In genomic region chr1:93347319-93347899, GRCh38 we compare ENCODE assay signal across 8 cellular contexts. TPM values are rescaled to one million over a fixed set of nuclear protein-coding genes. Genes with fewer than 3 reads are reported as not detected.
DNase-seq lines count a peak whose midpoint lies in the region; ATAC-seq and TF ChIP-seq lines count a peak whose summit lies in the region.

No MANE protein-coding gene starts in this region.

- no peak for TF ChIP-seq CTCF in A673 (conservative IDR thresholded peaks at IDR 0.05; ENCODE audit: low read depth, low read length)
- TF ChIP-seq CTCF in cardiac fibroblast (IDR thresholded peaks at IDR 0.05; ENCODE audit: low read depth, low read length): no peak

- CTCF ChIA-PET in A673 (lab: Charles Lee): no interaction called here

- peaks cover 37% of the 10 kb centered on the region for H3K4me1 ChIP-seq in A673 (ENCODE audit: insufficient read depth, low read length, poor library complexity, severe bottlenecking)
- H3K4me1 ChIP-seq in HUES6 (ENCODE audit: control insufficient read depth, insufficient read depth, low read length): peaks cover 15% of the 10 kb centered on the region
- peaks cover 12 to 24% of the 10 kb centered on the region in 2 donors for H3K4me1 ChIP-seq in mucosa of rectum (ENCODE audit: control insufficient read depth in 2 of 2, insufficient read depth in 2 of 2, low read length in 2 of 2)

- no peak for ATAC-seq in HG03025 (IDR thresholded peaks at IDR 0.05; ENCODE audit: low FRiP score, unreplicated experiment)
- no peak for ATAC-seq in HG02610 (IDR thresholded peaks at IDR 0.05; ENCODE audit: unreplicated experiment)

- DNase-seq in A673 (ENCODE audit: low spot score): peak; percentile 11
- no peak for DNase-seq in cardiac fibroblast (ENCODE audit: low read depth in 2 of 2)
- no peak for DNase-seq in globus pallidus (ENCODE audit: low spot score)
- no peak for DNase-seq in activated CD8-positive, alpha-beta memory T cell treated with anti-CD3 and anti-CD28 coated beads for 24 hours

- BruUV-seq in A673 (replicated peaks; lab: Mats Ljungman, UMichigan): no TSS peak

- H3K27ac ChIP-seq in A673 (ENCODE audit: low read depth, low read length, poor library complexity, severe bottlenecking) (peak overlapping the region; percentile 98), HUES6 (ENCODE audit: low read depth, low read length) (no peak overlapping the region), mucosa of rectum (ENCODE audit: low read depth in 2 of 2, low read length in 2 of 2) (no peak overlapping the region)

- POLR2A ChIA-PET in A673 (lab: Charles Lee; ENCODE audit: low non-redundant PET): no interaction called here

- H3K9me3 ChIP-seq in A673 (ENCODE audit: low read depth, low read length, poor library complexity, severe bottlenecking) (no peaks in the 10 kb centered on the region), HUES6 (ENCODE audit: control insufficient read depth, insufficient read depth, low read depth, low read length) (no peaks in the 10 kb centered on the region), mucosa of rectum (ENCODE audit: control insufficient read depth in 2 of 2, low read length in 2 of 2) (no peaks in the 10 kb centered on the region)

- no peaks in the 10 kb centered on the region for H3K27me3 ChIP-seq in A673 (replicated peaks; ENCODE audit: insufficient read depth, low read depth, low read length, poor library complexity)
- no peaks in the 10 kb centered on the region for H3K27me3 ChIP-seq in HUES6 (ENCODE audit: control insufficient read depth, insufficient read depth, low read length)
- H3K27me3 ChIP-seq in mucosa of rectum (ENCODE audit: control insufficient read depth in 2 of 2, insufficient read depth in 2 of 2, low read length in 2 of 2): no peaks in the 10 kb centered on the region

- no peaks in the 10 kb centered on the region for H3K36me3 ChIP-seq in A673 (ENCODE audit: insufficient read depth, low read length, poor library complexity, severe bottlenecking)
- H3K36me3 ChIP-seq in HUES6 (ENCODE audit: control insufficient read depth, insufficient read depth, low read length): peaks cover 5% of the 10 kb centered on the region; the same call in 1 of the 2 replicates
- H3K36me3 ChIP-seq in mucosa of rectum (ENCODE audit: control insufficient read depth in 2 of 2, insufficient read depth in 2 of 2, low read length in 2 of 2): no peaks in the 10 kb centered on the region

- peak overlapping the region; percentile 97 for H3K9ac ChIP-seq in HUES6 (ENCODE audit: low read length)
- peak overlapping the region; percentile 88 to 96 for H3K9ac ChIP-seq in mucosa of rectum (ENCODE audit: low read depth in 1 of 2, low read length in 2 of 2)

- H3K4me3 ChIP-seq in A673 (ENCODE audit: low read depth, low read length, poor library complexity, severe bottlenecking): peak overlapping the region; percentile 84
- H3K4me3 ChIP-seq in HUES6 (ENCODE audit: low read depth, low read length): peak overlapping the region; percentile 93
- H3K4me3 ChIP-seq in cardiac fibroblast (replicated peaks in 1 of 2; ENCODE audit: low read depth in 2 of 2, low read length in 2 of 2): peak overlapping the region; percentile 84 to 92
- H3K4me3 ChIP-seq in mucosa of rectum (ENCODE audit: low read length in 2 of 2): peak overlapping the region; percentile 93 to 97

- intact Hi-C loops in A673 (cut with micrococcal nuclease; ENCODE audit: unreplicated experiment): no loop called here

RNA-seq across cellular contexts. Expression of gene DR1, which starts 1.7 kb away (rescaled TPM):
- total RNA-seq in A673 (2021): 71.3 and 77.2 TPM in 2 replicates
